ENCODE assay signal across 8 cellular contexts in the genomic region with DNA sequence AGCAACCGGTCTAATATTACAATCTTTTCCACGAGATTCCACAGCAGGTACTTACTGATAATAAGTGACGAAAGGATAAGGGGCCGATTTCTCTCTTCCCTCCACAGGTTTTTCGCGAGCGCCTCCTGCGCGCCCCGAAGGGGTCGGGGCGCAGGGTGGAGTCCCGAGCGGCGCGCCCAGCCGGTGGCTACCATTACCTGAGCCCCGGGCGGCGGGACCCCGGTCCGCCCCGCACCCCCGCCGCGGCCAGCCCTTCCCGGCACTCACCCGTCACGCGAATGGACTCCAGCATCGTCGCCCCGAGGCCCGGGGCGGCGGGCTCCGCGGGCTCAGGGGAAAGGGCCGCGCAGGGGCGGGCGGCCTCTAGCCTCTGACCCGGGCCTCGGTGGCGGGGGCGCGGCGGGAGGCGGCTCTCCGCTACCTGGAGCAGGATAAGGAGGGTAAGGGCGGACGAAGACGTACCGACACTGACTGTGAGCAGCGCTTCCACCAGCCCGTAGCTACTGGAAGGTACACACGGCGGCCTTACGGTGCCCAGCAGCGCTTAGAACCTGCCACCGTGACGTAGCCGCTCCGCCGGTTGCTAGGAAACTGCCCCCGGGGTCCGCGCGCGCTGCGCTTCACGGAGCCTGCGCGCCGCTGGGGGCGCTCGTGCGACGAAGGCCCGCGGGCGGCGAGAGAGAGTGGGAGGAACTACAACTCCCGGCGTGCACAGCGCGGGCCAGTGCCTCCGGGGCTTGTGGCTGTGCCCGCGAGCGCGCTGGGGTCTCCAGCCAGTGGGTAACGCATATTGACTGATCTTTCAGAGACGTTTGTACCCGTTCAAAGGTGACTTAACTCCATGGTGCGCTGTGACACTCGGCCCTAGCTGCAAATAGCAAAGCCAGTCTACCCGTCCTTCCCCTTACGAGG. TPM values are rescaled to one million over a fixed set of nuclear protein-coding genes. Genes with fewer than 3 reads are reported as not detected.
DNase-seq lines count a peak whose midpoint lies in the region; ATAC-seq and TF ChIP-seq lines count a peak whose summit lies in the region.

No MANE protein-coding gene starts in this region.

- no peaks in the 10 kb centered on the region for H3K79me2 ChIP-seq in OCI-LY1 (ENCODE audit: insufficient read depth, low read length)

- peak overlapping the region; percentile 99 for H2AFZ ChIP-seq in OCI-LY1 (ENCODE audit: low read length)

- H3K4me2 ChIP-seq in OCI-LY1 (ENCODE audit: low read length): peak overlapping the region; percentile 96

- ATAC-seq in GM21528 (IDR thresholded peaks at IDR 0.05; ENCODE audit: low FRiP score, unreplicated experiment): peak; percentile 98
- peak; percentile 100 for ATAC-seq in mucosa of descending colon

- H3K9me2 ChIP-seq in OCI-LY1 (ENCODE audit: low read depth, low read length): no peaks in the 10 kb centered on the region

- no peaks in the 10 kb centered on the region for H3F3A ChIP-seq in OCI-LY1 (ENCODE audit: insufficient read depth, low read length)

- H3K4me3 ChIP-seq in OCI-LY1 (ENCODE audit: low read depth, low read length, poor library complexity, severe bottlenecking) (peak overlapping the region; percentile 62), epithelial cell of proximal tubule (ENCODE audit: low read depth, low read length) (peak overlapping the region; percentile 72), mucosa of descending colon (peak overlapping the region; percentile 44)

- H3K4me1 ChIP-seq in OCI-LY1 (ENCODE audit: insufficient read depth, low read length, severe bottlenecking): peaks cover 11% of the 10 kb centered on the region
- H3K4me1 ChIP-seq in mucosa of descending colon (ENCODE audit: low read depth): no peaks in the 10 kb centered on the region

- no peaks in the 10 kb centered on the region for H3K27me3 ChIP-seq in OCI-LY1 (ENCODE audit: insufficient read depth, low read length)

- no peaks in the 10 kb centered on the region for H3K36me3 ChIP-seq in OCI-LY1 (ENCODE audit: insufficient read depth, low read length)
- no peaks in the 10 kb centered on the region for H3K36me3 ChIP-seq in mucosa of descending colon (ENCODE audit: low read depth)

- H4K20me1 ChIP-seq in OCI-LY1 (ENCODE audit: insufficient read depth, low read length): no peaks in the 10 kb centered on the region

- intact Hi-C loops in mucosa of descending colon (cut with DNase I, micrococcal nuclease): no loop called here

- H3K9ac ChIP-seq in OCI-LY1 (ENCODE audit: low read length): peak overlapping the region; percentile 63

- TF ChIP-seq CTCF in OCI-LY1 (IDR thresholded peaks at IDR 0.05; ENCODE audit: low read length): peak; percentile 95
- peak; percentile 73 for TF ChIP-seq CTCF in epithelial cell of proximal tubule (conservative IDR thresholded peaks at IDR 0.05; ENCODE audit: low read depth, low read length)
- peak; percentile 95 for TF ChIP-seq CTCF in mucosa of descending colon (IDR thresholded peaks at IDR 0.05)

- H3K9me3 ChIP-seq in OCI-LY1 (ENCODE audit: low read length): no peaks in the 10 kb centered on the region
- H3K9me3 ChIP-seq in mucosa of descending colon: no peaks in the 10 kb centered on the region

- DNase-seq in D341Med (ENCODE audit: low spot score) (peak; percentile 98), HuH-7 (ENCODE audit: low spot score) (peak; percentile 93), activated T-cell treated with anti-CD3 and anti-CD28 coated beads for 4 hours (peak; percentile 88), epithelial cell of proximal tubule (ENCODE audit: low read depth) (no peak), mucosa of descending colon (peak; percentile 91 to 94 (median 92))
- peak; percentile 84 to 87 for DNase-seq in stimulated activated CD8-positive, alpha-beta memory T cell treated with anti-CD3 and anti-CD28 coated beads, Interleukin-2, amount 100 ng/mL, for 48 hours (ENCODE audit: low read depth in 2 of 2)

- H3K27ac ChIP-seq in OCI-LY1 (ENCODE audit: low read depth, low read length, poor library complexity, severe bottlenecking): no peak overlapping the region

RNA-seq across cellular contexts. Expression of a gene that starts 22.8 kb away (rescaled TPM):
- total RNA-seq in epithelial cell of proximal tubule (155 and 187 TPM in 2 replicates), mucosa of descending colon (10 to 100 TPM in 1 of 3 donors, 1 to 10 TPM in 2; 3.8 to 23.7 (median 6.4) TPM)
